ENCODE assay signal across 8 cellular contexts in genomic region chr7:131057015-131057518, GRCh38.
A peak's percentile ranks its signal among the peaks of the same experiment; 100 is the strongest.
DNase-seq lines count a peak whose midpoint lies in the region; ATAC-seq and TF ChIP-seq lines count a peak whose summit lies in the region.

No MANE protein-coding gene starts in this region.

- H3K27me3 Mint-ChIP-seq in activated CD4-positive, alpha-beta memory T cell treated with anti-CD3 and anti-CD28 coated beads for 36 hours: no peaks in the 10 kb centered on the region

- H3K36me3 Mint-ChIP-seq in activated CD4-positive, alpha-beta memory T cell treated with anti-CD3 and anti-CD28 coated beads for 36 hours: peaks cover 19% of the 10 kb centered on the region

- H3K9ac ChIP-seq in stomach smooth muscle (ENCODE audit: low read length in 2 of 2): peak overlapping the region in 1 of 2 donors; percentile 36

- H3K4me1 ChIP-seq in stomach smooth muscle (ENCODE audit: control insufficient read depth, insufficient read depth, low read length) (peaks cover 27% of the 10 kb centered on the region), tibial artery (peaks cover 0 to 79% (median 54%) of the 10 kb centered on the region in 4 donors)

- H3K27me3 ChIP-seq in stomach smooth muscle (ENCODE audit: control insufficient read depth in 1 of 2, insufficient read depth in 2 of 2, low read length in 2 of 2): no peaks in the 10 kb centered on the region
- H3K27me3 ChIP-seq in tibial artery: no peaks in the 10 kb centered on the region

- peaks cover 8% of the 10 kb centered on the region for H3K9me3 Mint-ChIP-seq in activated CD4-positive, alpha-beta memory T cell treated with anti-CD3 and anti-CD28 coated beads for 36 hours

- in situ Hi-C loops in GM13977 (cut with MboI; ENCODE audit: low pct_unique_long_range_greater_than_20kb, low sequenced_read_pairs, unreplicated experiment): no loop called here

- H3K4me1 Mint-ChIP-seq in activated CD4-positive, alpha-beta memory T cell treated with anti-CD3 and anti-CD28 coated beads for 36 hours (ENCODE audit: low read depth): peaks cover 66% of the 10 kb centered on the region

- H3K27ac Mint-ChIP-seq in activated CD4-positive, alpha-beta memory T cell treated with anti-CD3 and anti-CD28 coated beads for 36 hours: peak overlapping the region; percentile 95

- H3K9me3 ChIP-seq in stomach smooth muscle (ENCODE audit: control insufficient read depth in 2 of 2, low read length in 2 of 2): no peaks in the 10 kb centered on the region
- H3K9me3 ChIP-seq in tibial artery: no peaks in the 10 kb centered on the region

- DNase-seq in GM13977 (ENCODE audit: low spot score): peak; percentile 37
- DNase-seq in activated CD4-positive, alpha-beta memory T cell treated with anti-CD3 and anti-CD28 coated beads for 36 hours: no peak
- DNase-seq in left cardiac atrium: no peak
- DNase-seq in DMS153 (lab: John Stamatoyannopoulos, UW): no peak
- DNase-seq in tibial artery: no peak
- no peak for DNase-seq in COLO668 (lab: John Stamatoyannopoulos, UW; ENCODE audit: unreplicated experiment)

- TF ChIP-seq CTCF in GM13977 (IDR thresholded peaks at IDR 0.05; ENCODE audit: extremely low read depth, insufficient read depth, missing control alignments) (no peak), tibial artery (IDR thresholded peaks at IDR 0.05) (no peak)

- intact Hi-C loops in activated CD4-positive, alpha-beta memory T cell treated with anti-CD3 and anti-CD28 coated beads for 36 hours (cut with micrococcal nuclease): loop anchor here (1.0 kb wide), 1 partner anchor 12 kb away; no protein-coding TSS in a partner anchor
- intact Hi-C loops in left cardiac atrium (cut with DNase I): no loop called here
- intact Hi-C loops in tibial artery (cut with DNase I; ENCODE audit: low total_unique reads): no loop called here

- no peak overlapping the region for H3K4me3 ChIP-seq in stomach smooth muscle (ENCODE audit: low read length in 2 of 2)
- no peak overlapping the region for H3K4me3 ChIP-seq in tibial artery

- peak overlapping the region; percentile 24 for H3K27ac ChIP-seq in stomach smooth muscle (ENCODE audit: low read length)
- peak overlapping the region in 1 of 2 donors; percentile 25 for H3K27ac ChIP-seq in tibial artery

- CTCF ChIA-PET in activated CD4-positive, alpha-beta memory T cell treated with anti-CD3 and anti-CD28 coated beads for 36 hours (lab: Charles Lee): interaction anchor here (0.6 to 4.7 kb wide), 5 partner anchors 12 to 41 kb away, joined by 3 to 28 read pairs (median 3); no protein-coding TSS in a partner anchor

- peak overlapping the region; percentile 30 for H3K4me3 Mint-ChIP-seq in activated CD4-positive, alpha-beta memory T cell treated with anti-CD3 and anti-CD28 coated beads for 36 hours

- H3K36me3 ChIP-seq in stomach smooth muscle (ENCODE audit: control insufficient read depth in 2 of 2, insufficient read depth in 2 of 2, low read length in 2 of 2) (no peaks in the 10 kb centered on the region), tibial artery (peaks cover 0 to 9% (median 7%) of the 10 kb centered on the region in 3 donors)

- ATAC-seq in HG02852 (IDR thresholded peaks at IDR 0.05; ENCODE audit: unreplicated experiment): peak; percentile 77
- peak; percentile 36 to 77 for ATAC-seq in left cardiac atrium

- POLR2A ChIA-PET in activated CD4-positive, alpha-beta memory T cell treated with anti-CD3 and anti-CD28 coated beads for 36 hours (lab: Charles Lee): interaction anchor here (0.8 to 1.3 kb wide), 5 partner anchors 11 to 144 kb away, joined by 3 to 7 read pairs (median 3); no protein-coding TSS in a partner anchor
